Comparison of ENCODE assay signal across 24 cellular contexts in the genomic region with DNA sequence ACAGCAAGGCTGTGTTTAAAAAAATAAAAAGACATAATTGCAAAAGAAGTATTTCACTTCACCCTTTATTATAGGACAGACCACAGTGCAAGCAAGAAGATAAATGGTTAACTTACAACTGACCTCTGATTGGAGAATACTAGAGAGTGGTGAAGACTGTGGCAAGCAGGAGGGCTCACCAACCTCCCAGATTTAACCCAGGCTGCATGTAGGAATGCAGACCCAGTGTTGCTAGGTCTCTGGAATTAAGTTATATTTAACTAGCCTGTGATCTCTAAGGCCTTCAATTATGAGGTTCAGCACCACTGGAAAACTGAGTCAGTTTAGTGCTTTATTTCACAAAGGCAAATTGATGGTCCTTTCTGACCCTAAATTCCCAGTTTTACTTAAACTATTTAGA.
DNase-seq lines count a peak whose midpoint lies in the region; ATAC-seq, FAIRE-seq and TF ChIP-seq lines count a peak whose summit lies in the region.
"Had no signal": no experiment of that assay in that cellular context is flagged by ENCODE, and none has a peak within 500 bp of the region (broad histone marks: within the 10 kb centered on the region; RNA-seq: fewer than 3 reads in every experiment).

No MANE protein-coding gene starts in this region.

- no peak overlapping the region for H2AFZ ChIP-seq in GM23248

- H4K20me1 ChIP-seq in GM23248 (ENCODE audit: insufficient read depth): no peaks in the 10 kb centered on the region

- in situ Hi-C loops in gastrocnemius medialis (cut with MboI; ENCODE audit: low sequenced_read_pairs in 4 of 4) (loop anchor here in 3 of 4 donors (10.0 to 25.0 kb wide), 2 partner anchors 554 to 853 kb away; partner anchors contain the start of gene BCL6 (in 2 of the 3)), GM23248 (cut with MboI) (no loop called here)

- intact Hi-C loops in gastrocnemius medialis (cut with DNase I; ENCODE audit: low total_unique reads): no loop called here

- H3K27me3 ChIP-seq in gastrocnemius medialis: no peaks in the 10 kb centered on the region
- no peaks in the 10 kb centered on the region for H3K27me3 ChIP-seq in GM23248 (replicated peaks; ENCODE audit: insufficient read depth)
- H3K27me3 ChIP-seq: MG63 had no signal

- DNase-seq in H54 (ENCODE audit: insufficient read length, low spot score) (no peak), kidney tubule cell (ENCODE audit: low spot score) (peak; percentile 29), gastrocnemius medialis (no peak), activated T-cell treated with anti-CD3 and anti-CD28 coated beads for 4 hours (no peak), GM23248 (no peak)
- DNase-seq: ACHN, AML-193, COR-L47, DMS 273 treated with DMSO at 0.1 percent for 48 hours, DND-41, Kasumi-1, MG63, NCI-H1048, NCI-H1436 treated with DMSO at 0.1 percent for 48 hours, NCI-H2029, NCI-H2171 treated with DMSO at 0.1 percent for 48 hours, NCI-H446 treated with DMSO at 0.1 percent for 48 hours had no signal

- H3K9me2 ChIP-seq in GM23248 (ENCODE audit: insufficient read depth): no peaks in the 10 kb centered on the region

- H3K4me1 ChIP-seq in gastrocnemius medialis (peaks cover 44 to 47% of the 10 kb centered on the region in 2 donors), GM23248 (ENCODE audit: insufficient read depth) (peaks cover 28% of the 10 kb centered on the region)
- H3K4me1 ChIP-seq: HAP-1 had no signal

- no peak overlapping the region for H3K9ac ChIP-seq in GM23248

- H3K9me3 ChIP-seq in gastrocnemius medialis: no peaks in the 10 kb centered on the region
- H3K9me3 ChIP-seq in GM23248 (ENCODE audit: low read depth): no peaks in the 10 kb centered on the region
- H3K9me3 ChIP-seq: HAP-1, MG63 had no signal

- no peak for TF ChIP-seq CTCF in VCaP (conservative IDR thresholded peaks at IDR 0.05)
- no peak for TF ChIP-seq CTCF in gastrocnemius medialis (IDR thresholded peaks at IDR 0.05 in 4 of 5, conservative IDR thresholded peaks at IDR 0.05 in 1 of 5)

- no peaks in the 10 kb centered on the region for H3K36me3 ChIP-seq in gastrocnemius medialis
- H3K36me3 ChIP-seq in GM23248 (ENCODE audit: low read depth): no peaks in the 10 kb centered on the region
- H3K36me3 ChIP-seq: HAP-1, MG63 had no signal

- H3K4me3 ChIP-seq in gastrocnemius medialis (no peak overlapping the region), GM23248 (no peak overlapping the region)
- H3K4me3 ChIP-seq: HAP-1, MG63 had no signal

- peaks cover 23% of the 10 kb centered on the region; the same call in 1 of the 2 replicates for H3K79me2 ChIP-seq in GM23248 (ENCODE audit: insufficient read depth)

- H3K27ac ChIP-seq in VCaP (peak overlapping the region; percentile 2; the same call in 1 of the 2 replicates), gastrocnemius medialis (peak overlapping the region; percentile 3 to 59 (median 38)), GM23248 (no peak overlapping the region)

- peaks cover 22% of the 10 kb centered on the region for H3F3A ChIP-seq in GM23248 (ENCODE audit: insufficient read depth)

- ATAC-seq in gastrocnemius medialis (no peak), GM21390 (IDR thresholded peaks at IDR 0.05; ENCODE audit: unreplicated experiment) (no peak)
- ATAC-seq: Panc1, Right ventricle myocardium inferior had no signal

- no peak overlapping the region for H3K4me2 ChIP-seq in GM23248 (ENCODE audit: unreplicated experiment)

- peak; percentile 23 for FAIRE-seq in H54 (lab: Jason Lieb, UNC)
- FAIRE-seq: G401.6, HTR-8/SVneo had no signal

- TF ChIP-seq POLR2A in H54 (IDR thresholded peaks at IDR 0.05; ENCODE audit: low read depth, low read length) (no peak), gastrocnemius medialis (IDR thresholded peaks at IDR 0.05) (no peak)
